9 cellular contexts compared by ENCODE assay signal in the genomic region with DNA sequence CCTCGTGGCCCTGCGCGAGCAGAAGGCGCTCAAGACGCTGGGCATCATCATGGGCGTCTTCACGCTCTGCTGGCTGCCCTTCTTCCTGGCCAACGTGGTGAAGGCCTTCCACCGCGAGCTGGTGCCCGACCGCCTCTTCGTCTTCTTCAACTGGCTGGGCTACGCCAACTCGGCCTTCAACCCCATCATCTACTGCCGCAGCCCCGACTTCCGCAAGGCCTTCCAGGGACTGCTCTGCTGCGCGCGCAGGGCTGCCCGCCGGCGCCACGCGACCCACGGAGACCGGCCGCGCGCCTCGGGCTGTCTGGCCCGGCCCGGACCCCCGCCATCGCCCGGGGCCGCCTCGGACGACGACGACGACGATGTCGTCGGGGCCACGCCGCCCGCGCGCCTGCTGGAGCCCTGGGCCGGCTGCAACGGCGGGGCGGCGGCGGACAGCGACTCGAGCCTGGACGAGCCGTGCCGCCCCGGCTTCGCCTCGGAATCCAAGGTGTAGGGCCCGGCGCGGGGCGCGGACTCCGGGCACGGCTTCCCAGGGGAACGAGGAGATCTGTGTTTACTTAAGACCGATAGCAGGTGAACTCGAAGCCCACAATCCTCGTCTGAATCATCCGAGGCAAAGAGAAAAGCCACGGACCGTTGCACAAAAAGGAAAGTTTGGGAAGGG. TPM values are rescaled to one million over a fixed set of nuclear protein-coding genes. Genes with fewer than 3 reads are reported as not detected.
DNase-seq lines count a peak whose midpoint lies in the region; ATAC-seq, FAIRE-seq and TF ChIP-seq lines count a peak whose summit lies in the region.
"Had no signal": no experiment of that assay in that cellular context is flagged by ENCODE, and none has a peak within 500 bp of the region (broad histone marks: within the 10 kb centered on the region; RNA-seq: fewer than 3 reads in every experiment).

No MANE protein-coding gene starts in this region.

- no peak overlapping the region for H3K27ac ChIP-seq in mesendoderm (ENCODE audit: low read depth, low read length)
- peak overlapping the region; percentile 66 for H3K27ac ChIP-seq in upper lobe of right lung
- H3K27ac ChIP-seq: epithelial cell of prostate had no signal

- no peak overlapping the region for H3K23ac ChIP-seq in mesendoderm (ENCODE audit: low read length)

- H3K4me1 ChIP-seq in mesendoderm (ENCODE audit: control insufficient read depth, low read depth, low read length) (peaks cover 2% of the 10 kb centered on the region), upper lobe of right lung (no peaks in the 10 kb centered on the region)

- ATAC-seq in upper lobe of right lung = peak; percentile 32
- ATAC-seq in HG03139 (IDR thresholded peaks at IDR 0.05; ENCODE audit: unreplicated experiment) = no peak
- no peak for ATAC-seq in HG03460 (IDR thresholded peaks at IDR 0.05; ENCODE audit: unreplicated experiment)
- no peak for ATAC-seq in HG03159 (IDR thresholded peaks at IDR 0.05; ENCODE audit: unreplicated experiment)

- intact Hi-C loops in upper lobe of right lung (cut with DNase I) = no loop called here

- no peak overlapping the region for H2AK5ac ChIP-seq in mesendoderm (ENCODE audit: low read length)

- DNase-seq in GM03348 (ENCODE audit: low spot score) (peak; percentile 28), NCI-H146 (lab: John Stamatoyannopoulos, UW) (peak; percentile 79), bronchial epithelial cell (ENCODE audit: low read depth) (no peak), mesendoderm (peak; percentile 28), upper lobe of right lung (peak; percentile 76)

- H3K27me3 ChIP-seq in bronchial epithelial cell (ENCODE audit: control insufficient read depth, insufficient read depth, low read length) (peaks cover 21% of the 10 kb centered on the region), mesendoderm (ENCODE audit: insufficient read depth, low read length, poor library complexity) (peaks cover 27% of the 10 kb centered on the region), upper lobe of right lung (peaks cover 19% of the 10 kb centered on the region)

- H2BK15ac ChIP-seq in mesendoderm (replicated peaks; ENCODE audit: low read depth) = no peak overlapping the region

- no peak overlapping the region for H2BK5ac ChIP-seq in mesendoderm (ENCODE audit: low read length)

- no peak for FAIRE-seq in bronchial epithelial cell (lab: Jason Lieb, UNC)

- H3K4me2 ChIP-seq in mesendoderm (ENCODE audit: low read length) = no peak overlapping the region

- no peaks in the 10 kb centered on the region for H3K79me2 ChIP-seq in mesendoderm (ENCODE audit: control insufficient read depth, insufficient read depth, low read length)

- H3K9ac ChIP-seq in mesendoderm (ENCODE audit: low read length) = no peak overlapping the region

- no peak overlapping the region for H4K8ac ChIP-seq in mesendoderm (ENCODE audit: low read depth, low read length)

- no peaks in the 10 kb centered on the region for H3K9me3 ChIP-seq in upper lobe of right lung

- no peaks in the 10 kb centered on the region for H3K79me1 ChIP-seq in mesendoderm (ENCODE audit: low read length)

- no peak overlapping the region for H3K4ac ChIP-seq in mesendoderm (ENCODE audit: low read depth, low read length)

- no peak overlapping the region for H3K18ac ChIP-seq in mesendoderm (ENCODE audit: low read length)

- no peaks in the 10 kb centered on the region for H3K36me3 ChIP-seq in bronchial epithelial cell (ENCODE audit: control insufficient read depth, insufficient read depth, low read length)
- no peaks in the 10 kb centered on the region for H3K36me3 ChIP-seq in mesendoderm (ENCODE audit: control insufficient read depth, insufficient read depth, low read length)
- no peaks in the 10 kb centered on the region for H3K36me3 ChIP-seq in upper lobe of right lung

- peak overlapping the region; percentile 9 for H3K4me3 ChIP-seq in bronchial epithelial cell (ENCODE audit: low read depth, low read length)
- no peak overlapping the region for H3K4me3 ChIP-seq in mesendoderm (ENCODE audit: low read length)
- peak overlapping the region; percentile 55 for H3K4me3 ChIP-seq in upper lobe of right lung

- WGBS in mesendoderm (ENCODE audit: extremely low coverage, insufficient coverage, low lambda C conversion rate) = no CpG with 5 or more reads among the region's 79 CpGs

- no peak overlapping the region for H3K56ac ChIP-seq in mesendoderm (ENCODE audit: low read length)

- TF ChIP-seq CTCF in bronchial epithelial cell (IDR thresholded peaks at IDR 0.05; ENCODE audit: insufficient read depth, low read length, severe bottlenecking) (no peak), upper lobe of right lung (IDR thresholded peaks at IDR 0.05) (no peak)

- no peak overlapping the region for H2BK120ac ChIP-seq in mesendoderm (ENCODE audit: low read depth, low read length)

- no peak overlapping the region for H4K5ac ChIP-seq in mesendoderm (ENCODE audit: low read length)

RNA-seq across cellular contexts. Expression of gene ADRB1, which starts 1.5 kb away (rescaled TPM):
- total RNA-seq in bronchial epithelial cell (1.8 and 2.2 TPM in 2 replicates), upper lobe of right lung (18.6 TPM)
- 0.13 TPM for polyA plus RNA-seq in mesendoderm (2013, experiment 1 of 2)
- 0.07 TPM for polyA plus RNA-seq in mesendoderm (2013, experiment 2 of 2)
